12 cellular contexts compared by ENCODE assay signal in the genomic region with DNA sequence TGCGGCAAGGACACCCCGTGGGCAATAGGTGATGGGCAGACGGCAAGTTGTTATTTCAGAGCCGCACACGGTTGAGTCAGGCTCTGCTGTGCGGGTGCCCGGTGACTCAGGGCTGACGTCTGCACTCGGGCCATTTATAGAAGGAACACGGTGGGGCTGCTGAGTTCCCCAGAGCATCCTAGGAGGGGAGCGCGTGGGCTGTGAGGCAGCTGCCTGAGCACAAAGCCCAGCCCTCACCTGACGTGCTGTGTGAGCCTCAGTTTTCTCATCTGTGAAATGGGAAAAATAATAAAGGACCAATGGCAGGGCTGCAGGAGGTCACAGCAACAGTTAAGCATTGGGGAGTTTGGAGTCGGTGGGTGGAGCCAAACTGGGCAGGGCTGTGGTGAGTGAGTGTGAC. TPM values are rescaled to one million over a fixed set of nuclear protein-coding genes. Genes with fewer than 3 reads are reported as not detected.
DNase-seq lines count a peak whose midpoint lies in the region; ATAC-seq and TF ChIP-seq lines count a peak whose summit lies in the region.
"Had no signal": no experiment of that assay in that cellular context is flagged by ENCODE, and none has a peak within 500 bp of the region (broad histone marks: within the 10 kb centered on the region; RNA-seq: fewer than 3 reads in every experiment).

No MANE protein-coding gene starts in this region.

- TF ChIP-seq POLR2A in heart left ventricle (IDR thresholded peaks at IDR 0.05) = no peak

- intact Hi-C loops in heart left ventricle (cut with DNase I) (no loop called here), Right ventricle myocardium inferior (cut with DNase I) (no loop called here), Caco-2 (cut with micrococcal nuclease; ENCODE audit: unreplicated experiment) (no loop called here)

- no TSS peak for BruUV-seq in Caco-2 (replicated peaks; lab: Mats Ljungman, UMichigan)

- H3K36me3 ChIP-seq in heart left ventricle (no peaks in the 10 kb centered on the region), Caco-2 (ENCODE audit: control insufficient read depth, insufficient read depth, low read length) (no peaks in the 10 kb centered on the region)
- H3K36me3 ChIP-seq: BLaER1, neutrophil had no signal

- H3K27ac Mint-ChIP-seq in Caco-2 (ENCODE audit: unreplicated experiment) = no peak overlapping the region
- H3K27ac Mint-ChIP-seq: activated naive CD4-positive, alpha-beta T cell treated with anti-CD3 and anti-CD28 coated beads, Interleukin-2, amount 50 U/mL, for 24 hours had no signal

- H3K4me3 Mint-ChIP-seq in Caco-2 (ENCODE audit: unreplicated experiment) = no peak overlapping the region
- H3K4me3 Mint-ChIP-seq: activated naive CD4-positive, alpha-beta T cell treated with anti-CD3 and anti-CD28 coated beads, Interleukin-2, amount 50 U/mL, for 24 hours had no signal

- WGBS in heart left ventricle, 4 donors = 41 to 58% (median 55%) methylated on average over 3 to 14 of the region's 14 CpGs

- H3K27me3 ChIP-seq in heart left ventricle (no peaks in the 10 kb centered on the region), Caco-2 (replicated peaks; ENCODE audit: control insufficient read depth, insufficient read depth, low read length) (no peaks in the 10 kb centered on the region)

- no peaks in the 10 kb centered on the region for H3K4me1 ChIP-seq in heart left ventricle
- peaks cover 5% of the 10 kb centered on the region for H3K4me1 ChIP-seq in Caco-2

- H3K9me3 ChIP-seq in heart left ventricle (no peaks in the 10 kb centered on the region), Caco-2 (no peaks in the 10 kb centered on the region)
- H3K9me3 ChIP-seq: BLaER1, neutrophil had no signal

- H3K27ac ChIP-seq in heart left ventricle (no peak overlapping the region), temporal lobe (ENCODE audit: low read depth, low read length) (peak overlapping the region; percentile 52)
- H3K27ac ChIP-seq: BLaER1, neutrophil had no signal

- no peaks in the 10 kb centered on the region for H3K9me3 Mint-ChIP-seq in Caco-2 (ENCODE audit: unreplicated experiment)
- H3K9me3 Mint-ChIP-seq: activated naive CD4-positive, alpha-beta T cell treated with anti-CD3 and anti-CD28 coated beads, Interleukin-2, amount 50 U/mL, for 24 hours had no signal

- ATAC-seq in heart left ventricle (peak in 3 of 4 donors; percentile 64 to 94 (median 87)), Right ventricle myocardium inferior (no peak)

- H3K36me3 Mint-ChIP-seq in Caco-2 (ENCODE audit: insufficient read depth, unreplicated experiment) = no peaks in the 10 kb centered on the region
- H3K36me3 Mint-ChIP-seq: activated naive CD4-positive, alpha-beta T cell treated with anti-CD3 and anti-CD28 coated beads, Interleukin-2, amount 50 U/mL, for 24 hours had no signal

- peaks cover 5% of the 10 kb centered on the region for H3K4me1 Mint-ChIP-seq in Caco-2 (ENCODE audit: low read depth, unreplicated experiment)
- H3K4me1 Mint-ChIP-seq: activated naive CD4-positive, alpha-beta T cell treated with anti-CD3 and anti-CD28 coated beads, Interleukin-2, amount 50 U/mL, for 24 hours had no signal

- TF ChIP-seq CTCF in heart left ventricle (IDR thresholded peaks at IDR 0.05) = no peak
- TF ChIP-seq CTCF in Caco-2 (IDR thresholded peaks at IDR 0.05; ENCODE audit: insufficient read depth in 1 of 2, low read depth in 1 of 2, low read length in 1 of 2, severe bottlenecking in 1 of 2, unreplicated experiment in 1 of 2) = no peak

- CTCF ChIA-PET in Caco-2 (lab: Charles Lee) = no interaction called here

- H3K4me3 ChIP-seq in heart left ventricle = no peak overlapping the region
- no peak overlapping the region for H3K4me3 ChIP-seq in Caco-2 (ENCODE audit: low read depth, low read length)
- H3K4me3 ChIP-seq: BLaER1 had no signal

- peak in 1 of 5 donors; percentile 81 for DNase-seq in heart left ventricle
- DNase-seq in Right ventricle myocardium inferior (ENCODE audit: missing footprints) = no peak
- peak; percentile 62 for DNase-seq in RPMI8226
- DNase-seq in fibroblast of gingiva (ENCODE audit: low read depth) = peak; percentile 74
- no peak for DNase-seq in Caco-2
- DNase-seq in NK-92 (lab: John Stamatoyannopoulos, UW; ENCODE audit: unreplicated experiment) = no peak
- no peak for DNase-seq in superior temporal gyrus (ENCODE audit: extremely low spot score)
- DNase-seq: NCI-H146 had no signal

- POLR2A ChIA-PET in Caco-2 (lab: Charles Lee) = no interaction called here

- H3K27me3 Mint-ChIP-seq in Caco-2 (ENCODE audit: insufficient read depth, unreplicated experiment) = no peaks in the 10 kb centered on the region

RNA-seq across cellular contexts. Expression of gene RHOD, which starts 11.3 kb away (rescaled TPM):
- total RNA-seq in heart left ventricle (100 to 1,000 TPM in 1 of 9 donors, 10 to 100 TPM in 8; 17.1 to 149 (median 36.8) TPM), Right ventricle myocardium inferior (62.5 TPM), temporal lobe (0.49 TPM), Caco-2 (2022) (14.2 and 17.1 TPM in 2 replicates)
- 10 to 100 TPM; 79.2 to 86.2 TPM for polyA plus RNA-seq in heart left ventricle

RNA-seq across cellular contexts. Expression of gene SYT12, which starts 22.4 kb away (rescaled TPM):
- total RNA-seq in heart left ventricle (1 to 10 TPM in 1 of 9 donors, under 1 TPM in 6, not detected in 2; 0.25 to 2.2 (median 0.40) TPM), Right ventricle myocardium inferior (0.32 TPM), temporal lobe (0.98 TPM), Caco-2 (2022) (0.23 and 0.82 TPM in 2 replicates)
- under 1 TPM; 0.04 to 0.82 TPM for polyA plus RNA-seq in heart left ventricle

Comparison
In these comparisons a context has a peak if more than half of its experiments do, and no peak if none do; other contexts are left out.
1. DNase-seq: peak in RPMI8226 (single experiment) and fibroblast of gingiva (single experiment); none in Right ventricle myocardium inferior (single experiment), Caco-2 (0 of 2), NK-92 (single experiment) and superior temporal gyrus (single experiment).
2. RNA of gene RHOD, which starts 11.3 kb away (total RNA-seq): 62.5 TPM in Right ventricle myocardium inferior (single experiment), 17.1 to 149 TPM in heart left ventricle and 14.2 to 17.1 TPM in Caco-2; 0.49 TPM in temporal lobe (single experiment); every median in the first group is over 10 times any median in the second.